In genomic region chr10:32174349-32174893, GRCh38 we compare ENCODE assay signal across 1 cellular context.
TF ChIP-seq lines count a peak whose summit lies in the region.

No MANE protein-coding gene starts in this region.

TF ChIP-seq in GM23338, 12 proteins besides CTCF, POLR2A, EP300 and RAD21 (continued from another document):
- TF ChIP-seq ZNF462 (CRISPR knock-in tag; IDR thresholded peaks at IDR 0.05) (no peak), REST (IDR thresholded peaks at IDR 0.05; ENCODE audit: unreplicated experiment) (no peak), STAT1 (IDR thresholded peaks at IDR 0.05; ENCODE audit: unreplicated experiment) (no peak), NANOG (IDR thresholded peaks at IDR 0.05; ENCODE audit: borderline replicate concordance) (no peak), CREB1 (CRISPR knock-in tag; IDR thresholded peaks at IDR 0.05; ENCODE audit: low read depth) (no peak), EZH2 (IDR thresholded peaks at IDR 0.05; ENCODE audit: low read depth, unreplicated experiment) (no peak), JUNB (IDR thresholded peaks at IDR 0.05; ENCODE audit: unreplicated experiment) (no peak), POLR2AphosphoS5 (IDR thresholded peaks at IDR 0.05; ENCODE audit: low read depth) (no peak), ZNF331 (CRISPR knock-in tag; IDR thresholded peaks at IDR 0.05; ENCODE audit: low read depth) (no peak), ZNF114 (CRISPR knock-in tag; IDR thresholded peaks at IDR 0.05) (no peak)
